ENCODE assay signal across 8 cellular contexts in genomic region chr19:14381689-14382474, GRCh38. TPM values are rescaled to one million over a fixed set of nuclear protein-coding genes. Genes with fewer than 3 reads are reported as not detected.
DNase-seq lines count a peak whose midpoint lies in the region; ATAC-seq and TF ChIP-seq lines count a peak whose summit lies in the region.

No MANE protein-coding gene starts in this region.

- ATAC-seq in HG03439 (IDR thresholded peaks at IDR 0.05; ENCODE audit: unreplicated experiment), result no peak

- DNase-seq in Caki2 (ENCODE audit: low read depth) (peak; percentile 84), NAMALWA (ENCODE audit: low spot score) (peak; percentile 84), fibroblast of the aortic adventitia (ENCODE audit: low read depth) (peak; percentile 47), prostate gland (ENCODE audit: low spot score) (no peak), NCI-H146 (lab: John Stamatoyannopoulos, UW) (no peak), GM19238 (ENCODE audit: insufficient read length, low spot score) (no peak)
- peak; percentile 79 for DNase-seq in activated T-cell treated with anti-CD3 and anti-CD28 coated beads, Interleukin-2, amount 50 U/mL, for 1 hour

- in situ Hi-C loops in Caki2 (cut with HindIII; ENCODE audit: low pct_unique_long_range_greater_than_20kb, low sequenced_read_pairs), result no loop called here

- H3K9me3 ChIP-seq in prostate gland, result no peaks in the 10 kb centered on the region

- no peak for TF ChIP-seq POLR2A in prostate gland (IDR thresholded peaks at IDR 0.05)

- H3K27ac ChIP-seq in prostate gland, result peak overlapping the region; percentile 58 to 80

- H3K4me3 ChIP-seq in fibroblast of the aortic adventitia (ENCODE audit: low read depth, low read length) (peak overlapping the region; percentile 75), prostate gland (peak overlapping the region; percentile 37 to 46)

- H3K36me3 ChIP-seq in prostate gland, result no peaks in the 10 kb centered on the region

- TF ChIP-seq CTCF in fibroblast of the aortic adventitia (IDR thresholded peaks at IDR 0.05; ENCODE audit: insufficient read depth, low read length) (no peak), prostate gland (IDR thresholded peaks at IDR 0.05) (no peak)

- H3K27me3 ChIP-seq in prostate gland (replicated peaks; ENCODE audit: insufficient read depth), result no peaks in the 10 kb centered on the region

- 39% methylated on average over 18 of the region's 18 CpGs for WGBS in prostate gland

- H3K4me1 ChIP-seq in prostate gland (replicated peaks), result peaks cover 6% of the 10 kb centered on the region

- intact Hi-C loops in prostate gland (cut with DNase I), result no loop called here

RNA-seq across cellular contexts. Expression of gene ADGRE5, which starts 0.6 kb away (rescaled TPM):
- 80.1 and 111 TPM in 2 replicates for total RNA-seq in Caki2 (2014; rRNA removed; shearing (Covaris generic); ENCODE audit: low replicate concordance)
- total RNA-seq in fibroblast of the aortic adventitia (ENCODE audit: low replicate concordance) (1.2 and 25.8 TPM in 2 replicates), prostate gland (10 to 100 TPM; 16.3 to 42.2 TPM)

RNA-seq across cellular contexts. Expression of gene DDX39A, which starts 37.3 kb away (rescaled TPM):
- total RNA-seq in Caki2 (2014; rRNA removed; shearing (Covaris generic); ENCODE audit: low replicate concordance), result 165 and 194 TPM in 2 replicates
- total RNA-seq in fibroblast of the aortic adventitia (ENCODE audit: low replicate concordance) (32.5 and 60.6 TPM in 2 replicates), prostate gland (100 to 1,000 TPM in 1 of 2 donors, 10 to 100 TPM in 1; 64.9 to 121 TPM)

RNA-seq across cellular contexts. Expression of gene PKN1, which starts 51.2 kb away (rescaled TPM):
- 198 and 223 TPM in 2 replicates for total RNA-seq in Caki2 (2014; rRNA removed; shearing (Covaris generic); ENCODE audit: low replicate concordance)
- 164 and 342 TPM in 2 replicates for total RNA-seq in fibroblast of the aortic adventitia (ENCODE audit: low replicate concordance)
- 100 to 1,000 TPM in 1 of 2 donors, 10 to 100 TPM in 1; 54.3 to 255 TPM for total RNA-seq in prostate gland

Comparison
In these comparisons a context has a peak if more than half of its experiments do, and no peak if none do; other contexts are left out.
1. DNase-seq: peak in Caki2 (single experiment), NAMALWA (single experiment), activated T-cell treated with anti-CD3 and anti-CD28 coated beads, Interleukin-2, amount 50 U/mL, for 1 hour (single experiment) and fibroblast of the aortic adventitia (single experiment); none in prostate gland (single experiment), NCI-H146 (single experiment) and GM19238 (single experiment).